ENCODE assay signal across 1 cellular context in the genomic region with DNA sequence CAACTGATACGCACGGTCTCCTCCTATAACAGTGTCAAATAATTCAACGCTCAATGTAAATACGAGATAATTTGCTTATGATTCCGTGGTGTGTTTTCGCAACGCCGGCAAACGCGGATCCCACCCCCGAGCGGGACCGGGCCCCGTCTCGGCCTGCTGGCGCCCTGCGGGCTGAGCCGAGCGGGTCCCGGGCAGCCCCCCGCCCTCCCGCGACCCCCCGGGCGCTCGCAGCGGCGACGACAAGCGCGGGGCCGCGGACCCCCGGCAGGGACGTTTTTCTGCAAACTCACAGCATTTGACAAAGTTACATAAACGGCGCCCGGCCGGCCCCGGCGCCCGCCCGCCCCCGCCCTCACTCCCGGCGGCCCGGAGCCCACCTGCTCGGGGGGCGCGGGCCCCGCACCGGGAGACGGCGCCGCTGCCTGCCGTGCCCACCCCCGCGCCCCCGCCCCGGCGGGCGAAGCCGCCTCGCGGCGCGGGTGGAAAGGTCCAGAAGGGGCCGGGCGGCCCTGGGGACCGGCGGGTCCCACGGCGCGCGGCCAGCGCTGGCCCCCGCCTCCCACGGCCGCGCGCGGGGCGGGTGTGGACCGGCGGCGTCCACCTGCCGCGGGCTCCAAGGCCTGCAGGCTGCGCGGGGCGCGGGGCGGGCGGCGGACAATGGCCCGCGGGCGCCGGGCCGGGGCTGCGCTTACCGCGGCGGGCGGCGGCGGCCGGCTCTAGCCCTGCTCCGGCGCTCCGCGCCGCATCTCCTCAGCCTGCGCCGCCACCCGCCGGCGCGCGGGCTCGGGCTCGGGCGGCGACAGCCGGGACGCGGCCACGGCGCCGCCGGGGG.
TF ChIP-seq lines count a peak whose summit lies in the region.

No MANE protein-coding gene starts in this region.

TF ChIP-seq in GM12878, 131 proteins besides CTCF, POLR2A, EP300 and RAD21:
- TF ChIP-seq EGR1 (IDR thresholded peaks at IDR 0.05; ENCODE audit: borderline replicate concordance in 1 of 2, low read depth in 2 of 2, low read length in 2 of 2) (peak in 1 of 2 experiments; percentile 10; a peak in 1 of 3 replicates), ESRRA (IDR thresholded peaks at IDR 0.05; ENCODE audit: low read length) (no peak)
